8 cellular contexts compared by ENCODE assay signal in the genomic region with DNA sequence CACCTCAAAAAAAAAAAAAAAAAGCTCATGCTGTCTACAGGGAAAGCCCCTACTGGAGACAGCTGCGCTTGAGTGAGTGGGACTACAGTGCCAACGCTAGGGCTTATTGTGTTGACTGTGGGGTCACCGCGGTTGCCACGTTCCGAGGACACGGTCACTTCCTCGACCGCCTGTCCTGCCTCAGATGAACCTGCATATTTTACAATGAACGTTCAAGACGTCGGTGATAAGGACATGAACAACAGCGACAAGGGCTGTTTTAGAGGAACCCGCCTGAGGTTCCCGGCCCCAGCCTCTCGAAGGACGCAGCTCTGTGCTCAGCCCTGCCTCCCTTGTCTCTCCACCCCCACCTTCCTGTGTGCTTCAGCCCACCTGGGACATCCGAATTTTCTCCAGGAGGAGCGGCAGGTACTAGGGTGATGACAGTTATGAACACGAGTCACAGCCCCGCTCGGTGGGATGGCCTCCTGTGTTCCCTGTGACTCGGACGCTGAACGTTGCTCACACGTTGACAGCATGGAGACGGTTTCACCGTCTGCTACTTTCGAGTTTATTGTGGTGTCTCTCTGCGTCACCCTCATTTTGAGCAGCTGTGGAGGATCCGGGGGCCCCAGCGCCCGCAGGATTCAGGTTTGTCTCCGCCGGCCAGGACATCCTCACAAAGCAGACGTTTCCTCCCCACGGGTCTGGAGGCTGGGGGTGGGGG.
DNase-seq lines count a peak whose midpoint lies in the region; ATAC-seq and TF ChIP-seq lines count a peak whose summit lies in the region.

No MANE protein-coding gene starts in this region.

- DNase-seq in GM10248 (ENCODE audit: extremely low spot score) (peak; percentile 81), NCI-H748 (lab: John Stamatoyannopoulos, UW; ENCODE audit: unreplicated experiment) (no peak), HUDEP-2 (lab: John Stamatoyannopoulos, UW; ENCODE audit: unreplicated experiment in 76 of 76) (no peak), HK-2 (ENCODE audit: unreplicated experiment) (no peak), NCI-H2227 (lab: John Stamatoyannopoulos, UW; ENCODE audit: unreplicated experiment) (no peak)
- DNase-seq in activated CD8-positive, alpha-beta memory T cell treated with anti-CD3 and anti-CD28 coated beads for 24 hours = peak; percentile 84

- peaks cover 13 to 17% of the 10 kb centered on the region in 2 donors for H3K4me1 ChIP-seq in mucosa of rectum (ENCODE audit: control insufficient read depth in 2 of 2, insufficient read depth in 2 of 2, low read length in 2 of 2)

- ATAC-seq in HG03064 (IDR thresholded peaks at IDR 0.05; ENCODE audit: low read depth, unreplicated experiment) = peak; percentile 51

- peaks cover 9 to 17% of the 10 kb centered on the region in 2 donors for H3K27me3 ChIP-seq in mucosa of rectum (ENCODE audit: control insufficient read depth in 2 of 2, insufficient read depth in 2 of 2, low read length in 2 of 2)

- CTCF ChIA-PET in GM10248 (lab: Yijun Ruan, JAX) = interaction anchor here (0.6 to 1.2 kb wide), 3 partner anchors 14 to 213 kb away, joined by 3 to 4 read pairs (median 3); no protein-coding TSS in a partner anchor

- H3K36me3 ChIP-seq in mucosa of rectum (ENCODE audit: control insufficient read depth in 2 of 2, insufficient read depth in 2 of 2, low read length in 2 of 2) = no peaks in the 10 kb centered on the region

- TF ChIP-seq CTCF in GM10248 (IDR thresholded peaks at IDR 0.05; ENCODE audit: control extremely low read depth, extremely low read depth, low read depth, missing control alignments) = no peak

- peak overlapping the region in 1 of 2 donors; percentile 48 for H3K27ac ChIP-seq in mucosa of rectum (ENCODE audit: low read depth in 2 of 2, low read length in 2 of 2)

- peak overlapping the region in 1 of 2 donors; percentile 24 for H3K9ac ChIP-seq in mucosa of rectum (ENCODE audit: low read depth in 1 of 2, low read length in 2 of 2)

- peak overlapping the region; percentile 30 to 61 for H3K4me3 ChIP-seq in mucosa of rectum (ENCODE audit: low read length in 2 of 2)

- no peaks in the 10 kb centered on the region for H3K9me3 ChIP-seq in mucosa of rectum (ENCODE audit: control insufficient read depth in 2 of 2, low read length in 2 of 2)

- POLR2A ChIA-PET in GM10248 (lab: Yijun Ruan, JAX) = interaction anchor here (0.6 to 1.0 kb wide), 5 partner anchors 26 to 549 kb away, joined by 3 to 6 read pairs (median 4); no protein-coding TSS in a partner anchor

Comparison
In these comparisons a context has a peak if more than half of its experiments do, and no peak if none do; other contexts are left out.
1. DNase-seq: peak in GM10248 (single experiment) and activated CD8-positive, alpha-beta memory T cell treated with anti-CD3 and anti-CD28 coated beads for 24 hours (single experiment); none in NCI-H748 (single experiment), HUDEP-2 (0 of 76), HK-2 (single experiment) and NCI-H2227 (single experiment).